In the genomic region with DNA sequence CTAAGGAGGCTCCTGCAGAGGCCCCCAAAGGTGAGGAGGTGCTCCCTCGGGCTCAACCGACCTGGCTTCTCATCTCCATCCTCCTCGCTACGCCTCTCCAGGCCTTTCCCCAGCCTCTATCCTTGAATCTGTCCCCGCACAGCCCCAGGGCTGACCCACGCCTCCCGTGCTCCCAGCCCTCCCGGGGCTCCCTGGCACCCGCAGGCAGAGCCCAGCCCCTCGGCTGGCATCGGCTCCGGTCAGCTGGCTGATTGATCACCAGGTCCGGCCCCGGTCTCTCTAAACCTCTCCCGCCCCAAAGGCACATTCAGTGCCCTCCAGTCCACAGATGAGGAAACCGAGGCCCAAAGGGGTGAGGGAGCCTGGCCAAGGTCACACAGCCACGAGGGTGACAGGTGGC, we compare ENCODE assay signal across 16 cellular contexts. TPM values are rescaled to one million over a fixed set of nuclear protein-coding genes. Genes with fewer than 3 reads are reported as not detected.
DNase-seq lines count a peak whose midpoint lies in the region; ATAC-seq and TF ChIP-seq lines count a peak whose summit lies in the region.
"Had no signal": no experiment of that assay in that cellular context is flagged by ENCODE, and none has a peak within 500 bp of the region (broad histone marks: within the 10 kb centered on the region; RNA-seq: fewer than 3 reads in every experiment).

No MANE protein-coding gene starts in this region.

- H3K9me3 ChIP-seq in DOHH2 (ENCODE audit: control insufficient read depth, insufficient read depth, low read length), result no peaks in the 10 kb centered on the region
- H3K9me3 ChIP-seq in endodermal cell (ENCODE audit: control insufficient read depth, low read length), result no peaks in the 10 kb centered on the region
- H3K9me3 ChIP-seq in osteoblast (ENCODE audit: low read depth, low read length), result no peaks in the 10 kb centered on the region
- H3K9me3 ChIP-seq in upper lobe of left lung, result no peaks in the 10 kb centered on the region
- H3K9me3 ChIP-seq in right atrium auricular region, result no peaks in the 10 kb centered on the region
- H3K9me3 ChIP-seq: A549, HAP-1 had no signal

- no peak for TF ChIP-seq EP300 in upper lobe of left lung (IDR thresholded peaks at IDR 0.05)

- H3K36me3 ChIP-seq in DOHH2 (ENCODE audit: control insufficient read depth, low read length), result peaks cover 36% of the 10 kb centered on the region
- H3K36me3 ChIP-seq in endodermal cell (ENCODE audit: control insufficient read depth, insufficient read depth, low read length), result no peaks in the 10 kb centered on the region
- H3K36me3 ChIP-seq in osteoblast (ENCODE audit: insufficient read depth, low read length), result no peaks in the 10 kb centered on the region
- no peaks in the 10 kb centered on the region for H3K36me3 ChIP-seq in upper lobe of left lung
- H3K36me3 ChIP-seq in right atrium auricular region, result no peaks in the 10 kb centered on the region
- H3K36me3 ChIP-seq: HAP-1 had no signal

- WGBS in endodermal cell (ENCODE audit: insufficient coverage in 1 of 2, insufficient read length in 1 of 2), 2 experiments, result 92 to 95% methylated on average over 7 to 17 of the region's 17 CpGs
- WGBS in upper lobe of left lung, 2 donors, result 76 to 85% methylated on average over 8 to 17 of the region's 17 CpGs

- TF ChIP-seq POLR2A in upper lobe of left lung (IDR thresholded peaks at IDR 0.05), result no peak

- H4K20me1 ChIP-seq in DOHH2 (ENCODE audit: control insufficient read depth, insufficient read depth, low read depth, low read length) (no peaks in the 10 kb centered on the region), osteoblast (ENCODE audit: insufficient read depth, low read length) (no peaks in the 10 kb centered on the region)

- H3K36me3 Mint-ChIP-seq in endodermal cell (ENCODE audit: low read depth), result no peaks in the 10 kb centered on the region
- H3K36me3 Mint-ChIP-seq: CD4-positive, alpha-beta memory T cell had no signal

- H3K79me2 ChIP-seq in DOHH2 (ENCODE audit: control insufficient read depth, low read length) (peaks cover 12% of the 10 kb centered on the region), osteoblast (ENCODE audit: insufficient read depth, low read length) (no peaks in the 10 kb centered on the region)

- no peaks in the 10 kb centered on the region for H3K9me3 Mint-ChIP-seq in endodermal cell
- H3K9me3 Mint-ChIP-seq: CD4-positive, alpha-beta memory T cell had no signal

- no peak overlapping the region for H2AFZ ChIP-seq in osteoblast (ENCODE audit: low read length)

- H3K4me2 ChIP-seq in DOHH2 (ENCODE audit: low read length) (peak overlapping the region; percentile 84), osteoblast (ENCODE audit: insufficient read depth, low read length) (no peak overlapping the region)
- H3K4me2 ChIP-seq: A549 had no signal

- H3F3A ChIP-seq in DOHH2 (ENCODE audit: control insufficient read depth, insufficient read depth), result peaks cover 29% of the 10 kb centered on the region

- H3K4me1 Mint-ChIP-seq in endodermal cell, result peaks cover 8% of the 10 kb centered on the region

- DNase-seq in endodermal cell (peak; percentile 34), osteoblast (ENCODE audit: insufficient read length, low spot score, missing footprints) (peak; percentile 48), upper lobe of left lung (no peak), NCI-H1694 treated with DMSO at 0.1 percent for 48 hours (lab: John Stamatoyannopoulos, UW) (no peak), islet precursor cell (no peak), right atrium auricular region (ENCODE audit: low spot score) (no peak)
- DNase-seq: CD4-positive, alpha-beta memory T cell; DMS79; EL; GOT3 had no signal

- H3K4me1 ChIP-seq in DOHH2 (ENCODE audit: control insufficient read depth, low read length) (peaks cover 54% of the 10 kb centered on the region), endodermal cell (ENCODE audit: control insufficient read depth, insufficient read depth, low read length) (no peaks in the 10 kb centered on the region), osteoblast (ENCODE audit: insufficient read depth, low read length) (peaks cover 5% of the 10 kb centered on the region), upper lobe of left lung (peaks cover 9 to 20% (median 19%) of the 10 kb centered on the region in 4 donors), right atrium auricular region (peaks cover 0 to 18% of the 10 kb centered on the region in 2 donors)

- H3K27me3 ChIP-seq in DOHH2 (ENCODE audit: control insufficient read depth, low read length) (no peaks in the 10 kb centered on the region), endodermal cell (ENCODE audit: control insufficient read depth, insufficient read depth, low read length, poor library complexity, severe bottlenecking) (no peaks in the 10 kb centered on the region), osteoblast (ENCODE audit: insufficient read depth, low read length) (peaks cover 14% of the 10 kb centered on the region), upper lobe of left lung (peaks cover 0 to 4% (median 0%) of the 10 kb centered on the region in 4 donors), right atrium auricular region (peaks cover 0 to 7% of the 10 kb centered on the region in 2 donors)

- peaks cover 45% of the 10 kb centered on the region for H3K27me3 Mint-ChIP-seq in endodermal cell (ENCODE audit: insufficient read depth)

- H3K9me2 ChIP-seq in DOHH2 (replicated peaks; ENCODE audit: control insufficient read depth, low read length), result no peaks in the 10 kb centered on the region

- H3K4me3 Mint-ChIP-seq in endodermal cell, result no peak overlapping the region

- ATAC-seq in upper lobe of left lung (ENCODE audit: low FRiP score in 2 of 2), result no peak
- ATAC-seq: A549 had no signal

- H3K27ac ChIP-seq in DOHH2 (ENCODE audit: low read depth, low read length) (peak overlapping the region; percentile 96), endodermal cell (ENCODE audit: low read depth, low read length) (no peak overlapping the region), osteoblast (ENCODE audit: low read depth, low read length) (no peak overlapping the region), upper lobe of left lung (no peak overlapping the region), right atrium auricular region (no peak overlapping the region)
- H3K27ac ChIP-seq: A549, HL-60 had no signal

- no peak overlapping the region for H3K27ac Mint-ChIP-seq in endodermal cell
- H3K27ac Mint-ChIP-seq: CD4-positive, alpha-beta memory T cell had no signal

- H3K9ac ChIP-seq in endodermal cell (ENCODE audit: extremely low read depth, low read length, poor library complexity, severe bottlenecking), result no peak overlapping the region

- TF ChIP-seq CTCF in DOHH2 (IDR thresholded peaks at IDR 0.05; ENCODE audit: low read depth, low read length, poor library complexity, severe bottlenecking) (no peak), endodermal cell (conservative IDR thresholded peaks at IDR 0.05) (no peak), osteoblast (IDR thresholded peaks at IDR 0.05; ENCODE audit: extremely low read depth, low read depth, low read length) (no peak), upper lobe of left lung (IDR thresholded peaks at IDR 0.05) (no peak), right atrium auricular region (IDR thresholded peaks at IDR 0.05) (no peak)

- peak overlapping the region; percentile 80 for H3K4me3 ChIP-seq in DOHH2 (ENCODE audit: low read length)
- no peak overlapping the region for H3K4me3 ChIP-seq in endodermal cell (ENCODE audit: low read length)
- no peak overlapping the region for H3K4me3 ChIP-seq in osteoblast (ENCODE audit: insufficient read depth, low read length)
- H3K4me3 ChIP-seq in upper lobe of left lung, result no peak overlapping the region
- H3K4me3 ChIP-seq in right atrium auricular region, result no peak overlapping the region
- H3K4me3 ChIP-seq: A549, HAP-1 had no signal

RNA-seq across cellular contexts. Expression of a gene that starts 2.5 kb away (rescaled TPM):
- total RNA-seq in endodermal cell, result 1 to 10 TPM; 1.9 to 2.3 TPM
- polyA plus RNA-seq in endodermal cell (2013, experiment 1 of 2), result 0.71 TPM
- 0.62 TPM for polyA plus RNA-seq in endodermal cell (2013, experiment 2 of 2)
- total RNA-seq in osteoblast, result not detected in 2 replicates
- under 1 TPM in 2 of 6 donors, not detected in 4; 0.09 to 0.17 TPM for total RNA-seq in upper lobe of left lung
- total RNA-seq in right atrium auricular region, result not detected
- total RNA-seq: CD4-positive, alpha-beta memory T cell had no signal
- polyA plus RNA-seq: AG04450, BJ had no signal

RNA-seq across cellular contexts. Expression of a gene that starts 16.5 kb away (rescaled TPM):
- 1 to 10 TPM in 1 of 2 donors, under 1 TPM in 1; 0.11 to 2.6 TPM for total RNA-seq in endodermal cell
- polyA plus RNA-seq in endodermal cell (2013, experiment 1 of 2), result 0.68 TPM
- 0.41 TPM for polyA plus RNA-seq in endodermal cell (2013, experiment 2 of 2)
- total RNA-seq in osteoblast, result 0.36 TPM in 1 of 2 replicates, not detected in the other
- total RNA-seq in upper lobe of left lung, result 1 to 10 TPM in 1 of 6 donors, under 1 TPM in 3, not detected in 2; 0.13 to 2.1 (median 0.56) TPM
- total RNA-seq in right atrium auricular region, result not detected
- total RNA-seq: CD4-positive, alpha-beta memory T cell had no signal
- polyA plus RNA-seq: AG04450, BJ had no signal

RNA-seq across cellular contexts. Expression of a gene that starts 41.1 kb away (rescaled TPM):
- total RNA-seq in endodermal cell (100 to 1,000 TPM; 119 to 123 TPM), osteoblast (47.1 and 56.5 TPM in 2 replicates), upper lobe of left lung (100 to 1,000 TPM in 4 of 6 donors, 10 to 100 TPM in 2; 83.8 to 155 (median 121) TPM), right atrium auricular region (100 to 1,000 TPM in 1 of 2 donors, 10 to 100 TPM in 1; 94.9 to 112 TPM)
- polyA plus RNA-seq in endodermal cell (2013, experiment 1 of 2), result 88.6 TPM
- 88.0 TPM for polyA plus RNA-seq in endodermal cell (2013, experiment 2 of 2)

RNA-seq across cellular contexts. Expression of a gene that starts 41.4 kb away (rescaled TPM):
- total RNA-seq in endodermal cell (1 to 10 TPM; 8.3 to 9.5 TPM), osteoblast (0.29 and 0.36 TPM in 2 replicates), upper lobe of left lung (10 to 100 TPM in 1 of 6 donors, 1 to 10 TPM in 4, not detected in 1; 2.4 to 10.1 (median 3.0) TPM), right atrium auricular region (1 to 10 TPM; 1.4 to 2.3 TPM)
- 1.7 TPM for polyA plus RNA-seq in endodermal cell (2013, experiment 1 of 2)
- polyA plus RNA-seq in endodermal cell (2013, experiment 2 of 2), result 2.4 TPM

RNA-seq across cellular contexts. Expression of a gene that starts 51.1 kb away (rescaled TPM):
- 100 to 1,000 TPM; 106 to 127 TPM for total RNA-seq in endodermal cell
- 68.6 TPM for polyA plus RNA-seq in endodermal cell (2013, experiment 1 of 2)
- polyA plus RNA-seq in endodermal cell (2013, experiment 2 of 2), result 68.1 TPM
- total RNA-seq in osteoblast, result 14.7 and 15.6 TPM in 2 replicates
- 10 to 100 TPM; 20.5 to 66.0 (median 44.0) TPM for total RNA-seq in upper lobe of left lung
- 1 to 10 TPM; 5.9 to 10.0 TPM for total RNA-seq in right atrium auricular region

Comparison
In these comparisons a context has a peak if more than half of its experiments do, and no peak if none do; other contexts are left out.
1. DNase-seq: peak in endodermal cell (single experiment) and osteoblast (single experiment); none in upper lobe of left lung (0 of 2), NCI-H1694 treated with DMSO at 0.1 percent for 48 hours (single experiment), islet precursor cell (single experiment) and right atrium auricular region (single experiment).